Comparison of ENCODE assay signal across 13 cellular contexts in genomic region chr2:174599310-174599941, GRCh38. TPM values are rescaled to one million over a fixed set of nuclear protein-coding genes. Genes with fewer than 3 reads are reported as not detected.
DNase-seq lines count a peak whose midpoint lies in the region; ATAC-seq and TF ChIP-seq lines count a peak whose summit lies in the region.
"Had no signal": no experiment of that assay in that cellular context is flagged by ENCODE, and none has a peak within 500 bp of the region (broad histone marks: within the 10 kb centered on the region; RNA-seq: fewer than 3 reads in every experiment).

No MANE protein-coding gene starts in this region.

- no peaks in the 10 kb centered on the region for H3K27me3 Mint-ChIP-seq in activated naive CD4-positive, alpha-beta T cell treated with anti-CD3 and anti-CD28 coated beads for 36 hours (ENCODE audit: low read depth)

- peak overlapping the region; percentile 75; the same call in 1 of the 2 replicates for H3K9ac ChIP-seq in SU-DHL-6 (ENCODE audit: low read length)

- peaks cover 52% of the 10 kb centered on the region for H3K79me2 ChIP-seq in SU-DHL-6 (ENCODE audit: insufficient read depth, low read length)

- H4K20me1 ChIP-seq in SU-DHL-6 (ENCODE audit: low read depth, low read length): no peaks in the 10 kb centered on the region

- no peaks in the 10 kb centered on the region for H3K9me2 ChIP-seq in SU-DHL-6 (replicated peaks; ENCODE audit: insufficient read depth, low read length)

- TF ChIP-seq CTCF in SU-DHL-6 (IDR thresholded peaks at IDR 0.05; ENCODE audit: insufficient read depth, low read length, poor library complexity, severe bottlenecking): no peak

- H3K36me3 Mint-ChIP-seq in activated naive CD4-positive, alpha-beta T cell treated with anti-CD3 and anti-CD28 coated beads for 36 hours (ENCODE audit: low read depth): peaks cover 29% of the 10 kb centered on the region

- no peak for DNase-seq in activated naive CD4-positive, alpha-beta T cell treated with anti-CD3 and anti-CD28 coated beads for 36 hours
- DNase-seq in activated naive CD4-positive, alpha-beta T cell treated with Interleukin-2 at 50 U/mL for 16 hours: no peak
- DNase-seq in DMS79 (lab: John Stamatoyannopoulos, UW): no peak
- DNase-seq in HEK293T (ENCODE audit: extremely low spot score): no peak
- DNase-seq: islet precursor cell, NCI-H2029, nucleus accumbens, PC-3 had no signal

- peak overlapping the region; percentile 24 for H2AFZ ChIP-seq in SU-DHL-6 (ENCODE audit: low read depth, low read length, severe bottlenecking)

- H3K27ac ChIP-seq in SU-DHL-6 (ENCODE audit: low read depth, low read length): peak overlapping the region; percentile 98
- H3K27ac ChIP-seq in layer of hippocampus (ENCODE audit: low read depth, low read length): peak overlapping the region; percentile 40
- peak overlapping the region; percentile 74 for H3K27ac ChIP-seq in thymus (ENCODE audit: low read depth)

- peak overlapping the region; percentile 100 for H3K4me2 ChIP-seq in SU-DHL-6 (ENCODE audit: low read depth, low read length, poor library complexity, severe bottlenecking)

- H3K9me3 Mint-ChIP-seq in activated naive CD4-positive, alpha-beta T cell treated with anti-CD3 and anti-CD28 coated beads for 36 hours: peaks cover 3% of the 10 kb centered on the region

- H3K36me3 ChIP-seq in SU-DHL-6 (ENCODE audit: low read length) (peaks cover 3% of the 10 kb centered on the region), thymus (ENCODE audit: control insufficient read depth, insufficient read depth) (no peaks in the 10 kb centered on the region)

- POLR2A ChIA-PET in HEK293T (lab: Yijun Ruan, JAX): no interaction called here

- peak overlapping the region; percentile 40 for H3K4me3 ChIP-seq in SU-DHL-6 (ENCODE audit: insufficient read depth, low read length, poor library complexity, severe bottlenecking)
- H3K4me3 ChIP-seq in thymus (ENCODE audit: low read length): no peak overlapping the region

- H3K27me3 ChIP-seq in SU-DHL-6 (ENCODE audit: low read length) (no peaks in the 10 kb centered on the region), layer of hippocampus (ENCODE audit: control insufficient read depth, insufficient read depth, low read length) (no peaks in the 10 kb centered on the region), thymus (ENCODE audit: control insufficient read depth, insufficient read depth) (no peaks in the 10 kb centered on the region)

- CTCF ChIA-PET in activated naive CD4-positive, alpha-beta T cell treated with anti-CD3 and anti-CD28 coated beads for 36 hours (lab: Charles Lee): interaction anchor here (0.9 to 17.9 kb wide), 9 partner anchors 9 to 138 kb away, joined by 3 to 224 read pairs (median 5); no protein-coding TSS in a partner anchor
- CTCF ChIA-PET in HEK293T (lab: Yijun Ruan, JAX): no interaction called here

- peaks cover 59% of the 10 kb centered on the region for H3K4me1 Mint-ChIP-seq in activated naive CD4-positive, alpha-beta T cell treated with anti-CD3 and anti-CD28 coated beads for 36 hours (ENCODE audit: low read depth)

- peak overlapping the region; percentile 99 for H3K27ac Mint-ChIP-seq in activated naive CD4-positive, alpha-beta T cell treated with anti-CD3 and anti-CD28 coated beads for 36 hours

- peak overlapping the region; percentile 26 for H3K4me3 Mint-ChIP-seq in activated naive CD4-positive, alpha-beta T cell treated with anti-CD3 and anti-CD28 coated beads for 36 hours

- intact Hi-C loops in activated naive CD4-positive, alpha-beta T cell treated with anti-CD3 and anti-CD28 coated beads for 36 hours (cut with micrococcal nuclease): no loop called here

- H3F3A ChIP-seq in SU-DHL-6 (ENCODE audit: insufficient read depth): peaks cover 74% of the 10 kb centered on the region

- no peak for ATAC-seq in GM21526 (IDR thresholded peaks at IDR 0.05; ENCODE audit: low FRiP score, unreplicated experiment)
- ATAC-seq: PC-3 had no signal

- H3K9me3 ChIP-seq in SU-DHL-6 (ENCODE audit: insufficient read depth, low read length): peaks cover 7% of the 10 kb centered on the region; the same call in 1 of the 2 replicates
- H3K9me3 ChIP-seq in thymus (ENCODE audit: control insufficient read depth): no peaks in the 10 kb centered on the region

- 93% methylated on average over 7 of the region's 7 CpGs for WGBS in thymus

- peaks cover 23% of the 10 kb centered on the region for H3K4me1 ChIP-seq in thymus (ENCODE audit: control insufficient read depth, insufficient read depth, low read length)

TF ChIP-seq in HEK293T, 16 proteins besides CTCF, POLR2A, EP300 and RAD21:
- no peak for TF ChIP-seq FOXK2 (IDR thresholded peaks at IDR 0.05)

RNA-seq across cellular contexts. Expression of gene WIPF1, which starts 1.8 kb away (rescaled TPM):
- total RNA-seq in activated naive CD4-positive, alpha-beta T cell treated with anti-CD3 and anti-CD28 coated beads for 36 hours: 100 to 1,000 TPM; 167 TPM
- 65.0 TPM for polyA plus RNA-seq in thymus
- total RNA-seq: G401 had no signal

Comparison
In these comparisons a context has a peak if more than half of its experiments do, and no peak if none do; other contexts are left out.
1. H3K27ac ChIP-seq: peak in every context shown above with its lines; median percentile 98 in SU-DHL-6; 74 in thymus; 40 in layer of hippocampus.